In the genomic region with DNA sequence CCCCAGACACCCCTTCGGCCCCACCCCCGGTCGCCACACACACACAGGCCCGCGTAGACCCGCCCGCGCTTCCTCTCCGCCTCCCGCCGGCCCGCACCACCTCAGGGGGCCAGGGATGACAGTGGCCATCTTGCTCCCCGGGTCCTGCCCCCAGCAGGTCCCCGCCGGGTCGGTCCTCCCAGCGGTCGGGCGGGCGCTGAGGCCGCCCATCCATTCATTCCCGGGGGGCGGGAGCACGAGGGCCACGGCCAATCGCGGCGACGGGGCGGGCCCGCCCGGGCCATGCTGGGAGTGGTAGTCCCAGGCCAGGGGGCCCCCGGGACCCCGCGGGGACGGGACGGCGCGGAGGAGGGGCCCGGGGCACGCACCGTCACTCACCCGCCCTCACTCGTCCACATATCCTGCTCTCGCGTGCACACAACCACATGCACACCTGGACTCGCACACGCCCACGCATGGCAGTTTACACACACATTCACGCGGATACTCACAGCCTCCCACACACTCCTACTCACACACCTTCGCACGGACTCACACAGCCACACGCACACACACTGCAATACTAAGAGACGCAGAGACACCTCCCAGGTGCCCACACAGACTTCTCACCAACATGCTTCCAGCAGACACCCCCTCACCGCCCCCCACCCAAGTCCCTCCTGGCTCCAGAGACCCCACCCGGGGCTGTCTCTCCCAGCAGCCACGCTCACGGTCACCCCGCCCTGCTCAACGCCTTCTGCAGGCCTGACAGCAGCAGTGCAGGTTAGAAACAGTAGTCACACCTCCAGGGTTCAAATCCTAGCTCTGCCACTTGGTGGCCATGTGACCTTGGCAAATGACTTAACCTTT, we compare ENCODE assay signal across 1 cellular context.
TF ChIP-seq lines count a peak whose summit lies in the region.

TSS of gene DPF1 (minus strand) at position 209 of the 849 bp plus-strand sequence. CDS start at position 129, 80 bp downstream.

TF ChIP-seq in HEK293, 187 proteins besides CTCF, POLR2A, EP300 and RAD21 (continued from another document and continues in another):
- no peak for TF ChIP-seq ZNF513 (tag by site-specific recombination; IDR thresholded peaks at IDR 0.05)
- peak; percentile 61; the same call in 1 of the 2 replicates for TF ChIP-seq ZBTB1 (tag by site-specific recombination; IDR thresholded peaks at IDR 0.05)
- TF ChIP-seq ZNF24 (tag by site-specific recombination; IDR thresholded peaks at IDR 0.05): peak; percentile 98
- peak; percentile 78 for TF ChIP-seq ZNF266 (tag by site-specific recombination; IDR thresholded peaks at IDR 0.05; ENCODE audit: low read depth)
- TF ChIP-seq ZNF426 (tag by site-specific recombination; IDR thresholded peaks at IDR 0.05): no peak
- TF ChIP-seq RBAK (tag by site-specific recombination; IDR thresholded peaks at IDR 0.05): peak; percentile 66; the same call in 1 of the 2 replicates
- TF ChIP-seq ZBTB26 (tag by site-specific recombination; optimal IDR thresholded peaks at IDR 0.05): peak; percentile 100
- no peak for TF ChIP-seq ZNF248 (tag by site-specific recombination; IDR thresholded peaks at IDR 0.05)
- peak; percentile 100 for TF ChIP-seq EGR2 (tag by site-specific recombination; IDR thresholded peaks at IDR 0.05; ENCODE audit: low read depth)
- TF ChIP-seq ZNF529 (tag by site-specific recombination; IDR thresholded peaks at IDR 0.05; ENCODE audit: insufficient replicate concordance): no peak
- TF ChIP-seq ZNF521 (tag by site-specific recombination; IDR thresholded peaks at IDR 0.05): no peak
- no peak for TF ChIP-seq ZNF626 (tag by site-specific recombination; IDR thresholded peaks at IDR 0.05)
- TF ChIP-seq REST (tag by site-specific recombination; IDR thresholded peaks at IDR 0.05): peak; percentile 28; the same call in 1 of the 2 replicates
- peak; percentile 100 for TF ChIP-seq GLIS2 (tag by site-specific recombination; IDR thresholded peaks at IDR 0.05)
- TF ChIP-seq, protein P1, sequence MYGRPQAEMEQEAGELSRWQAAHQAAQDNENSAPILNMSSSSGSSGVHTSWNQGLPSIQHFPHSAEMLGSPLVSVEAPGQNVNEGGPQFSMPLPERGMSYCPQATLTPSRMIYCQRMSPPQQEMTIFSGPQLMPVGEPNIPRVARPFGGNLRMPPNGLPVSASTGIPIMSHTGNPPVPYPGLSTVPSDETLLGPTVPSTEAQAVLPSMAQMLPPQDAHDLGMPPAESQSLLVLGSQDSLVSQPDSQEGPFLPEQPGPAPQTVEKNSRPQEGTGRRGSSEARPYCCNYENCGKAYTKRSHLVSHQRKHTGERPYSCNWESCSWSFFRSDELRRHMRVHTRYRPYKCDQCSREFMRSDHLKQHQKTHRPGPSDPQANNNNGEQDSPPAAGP (tag by site-specific recombination; IDR thresholded peaks at IDR 0.05): peak; percentile 97
- TF ChIP-seq ZNF645 (tag by site-specific recombination; IDR thresholded peaks at IDR 0.05): peak; percentile 93
- no peak for TF ChIP-seq ZNF433 (tag by site-specific recombination; IDR thresholded peaks at IDR 0.05; ENCODE audit: low read depth)
- TF ChIP-seq, protein P2, sequence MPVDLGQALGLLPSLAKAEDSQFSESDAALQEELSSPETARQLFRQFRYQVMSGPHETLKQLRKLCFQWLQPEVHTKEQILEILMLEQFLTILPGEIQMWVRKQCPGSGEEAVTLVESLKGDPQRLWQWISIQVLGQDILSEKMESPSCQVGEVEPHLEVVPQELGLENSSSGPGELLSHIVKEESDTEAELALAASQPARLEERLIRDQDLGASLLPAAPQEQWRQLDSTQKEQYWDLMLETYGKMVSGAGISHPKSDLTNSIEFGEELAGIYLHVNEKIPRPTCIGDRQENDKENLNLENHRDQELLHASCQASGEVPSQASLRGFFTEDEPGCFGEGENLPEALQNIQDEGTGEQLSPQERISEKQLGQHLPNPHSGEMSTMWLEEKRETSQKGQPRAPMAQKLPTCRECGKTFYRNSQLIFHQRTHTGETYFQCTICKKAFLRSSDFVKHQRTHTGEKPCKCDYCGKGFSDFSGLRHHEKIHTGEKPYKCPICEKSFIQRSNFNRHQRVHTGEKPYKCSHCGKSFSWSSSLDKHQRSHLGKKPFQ (tag by site-specific recombination; IDR thresholded peaks at IDR 0.05): peak; percentile 98
- peak; percentile 83 for TF ChIP-seq ZBTB21 (tag by site-specific recombination; IDR thresholded peaks at IDR 0.05)
- peak; percentile 48; the same call in 1 of the 2 replicates for TF ChIP-seq ZNF10 (tag by site-specific recombination; IDR thresholded peaks at IDR 0.05)
- TF ChIP-seq ZNF785 (tag by site-specific recombination; IDR thresholded peaks at IDR 0.05): peak; percentile 100
- TF ChIP-seq ZNF530 (tag by site-specific recombination; IDR thresholded peaks at IDR 0.05; ENCODE audit: low read depth): peak; percentile 10; the same call in 1 of the 2 replicates
- peak; percentile 85; the same call in 1 of the 2 replicates for TF ChIP-seq ZFP69B (tag by site-specific recombination; IDR thresholded peaks at IDR 0.05)
- no peak for TF ChIP-seq HOXD13 (CRISPR knock-in tag; IDR thresholded peaks at IDR 0.05; ENCODE audit: borderline replicate concordance)
- TF ChIP-seq ZNF664 (tag by site-specific recombination; IDR thresholded peaks at IDR 0.05): no peak; the same call in 1 of the 2 replicates
- peak; percentile 21; the same call in 1 of the 2 replicates for TF ChIP-seq BCL11A (tag by site-specific recombination; IDR thresholded peaks at IDR 0.05; ENCODE audit: low read depth)
- peak; percentile 78 for TF ChIP-seq ZNF629 (tag by site-specific recombination; IDR thresholded peaks at IDR 0.05)
- peak; percentile 99 for TF ChIP-seq ZEB2 (tag by site-specific recombination; IDR thresholded peaks at IDR 0.05)
- TF ChIP-seq, protein P3, sequence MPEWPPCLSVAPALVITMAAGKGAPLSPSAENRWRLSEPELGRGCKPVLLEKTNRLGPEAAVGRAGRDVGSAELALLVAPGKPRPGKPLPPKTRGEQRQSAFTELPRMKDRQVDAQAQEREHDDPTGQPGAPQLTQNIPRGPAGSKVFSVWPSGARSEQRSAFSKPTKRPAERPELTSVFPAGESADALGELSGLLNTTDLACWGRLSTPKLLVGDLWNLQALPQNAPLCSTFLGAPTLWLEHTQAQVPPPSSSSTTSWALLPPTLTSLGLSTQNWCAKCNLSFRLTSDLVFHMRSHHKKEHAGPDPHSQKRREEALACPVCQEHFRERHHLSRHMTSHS (tag by site-specific recombination; IDR thresholded peaks at IDR 0.05): no peak
- TF ChIP-seq ZSCAN23 (tag by site-specific recombination; IDR thresholded peaks at IDR 0.05): peak; percentile 66; the same call in 1 of the 2 replicates
- TF ChIP-seq ZNF2 (tag by site-specific recombination; IDR thresholded peaks at IDR 0.05): peak; percentile 87
- TF ChIP-seq ZNF362 (tag by site-specific recombination; IDR thresholded peaks at IDR 0.05): no peak
- peak; percentile 91; the same call in 1 of the 2 replicates for TF ChIP-seq YY1 (tag by site-specific recombination; IDR thresholded peaks at IDR 0.05)
- TF ChIP-seq, protein P4, sequence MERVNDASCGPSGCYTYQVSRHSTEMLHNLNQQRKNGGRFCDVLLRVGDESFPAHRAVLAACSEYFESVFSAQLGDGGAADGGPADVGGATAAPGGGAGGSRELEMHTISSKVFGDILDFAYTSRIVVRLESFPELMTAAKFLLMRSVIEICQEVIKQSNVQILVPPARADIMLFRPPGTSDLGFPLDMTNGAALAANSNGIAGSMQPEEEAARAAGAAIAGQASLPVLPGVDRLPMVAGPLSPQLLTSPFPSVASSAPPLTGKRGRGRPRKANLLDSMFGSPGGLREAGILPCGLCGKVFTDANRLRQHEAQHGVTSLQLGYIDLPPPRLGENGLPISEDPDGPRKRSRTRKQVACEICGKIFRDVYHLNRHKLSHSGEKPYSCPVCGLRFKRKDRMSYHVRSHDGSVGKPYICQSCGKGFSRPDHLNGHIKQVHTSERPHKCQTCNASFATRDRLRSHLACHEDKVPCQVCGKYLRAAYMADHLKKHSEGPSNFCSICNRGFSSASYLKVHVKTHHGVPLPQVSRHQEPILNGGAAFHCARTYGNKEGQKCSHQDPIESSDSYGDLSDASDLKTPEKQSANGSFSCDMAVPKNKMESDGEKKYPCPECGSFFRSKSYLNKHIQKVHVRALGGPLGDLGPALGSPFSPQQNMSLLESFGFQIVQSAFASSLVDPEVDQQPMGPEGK (tag by site-specific recombination; IDR thresholded peaks at IDR 0.05): peak; percentile 100
- TF ChIP-seq ZNF677 (tag by site-specific recombination; IDR thresholded peaks at IDR 0.05): no peak
- TF ChIP-seq SP7 (tag by site-specific recombination; IDR thresholded peaks at IDR 0.05): peak; percentile 91
- TF ChIP-seq ZNF549 (tag by site-specific recombination; IDR thresholded peaks at IDR 0.05): no peak
- TF ChIP-seq, protein P5, sequence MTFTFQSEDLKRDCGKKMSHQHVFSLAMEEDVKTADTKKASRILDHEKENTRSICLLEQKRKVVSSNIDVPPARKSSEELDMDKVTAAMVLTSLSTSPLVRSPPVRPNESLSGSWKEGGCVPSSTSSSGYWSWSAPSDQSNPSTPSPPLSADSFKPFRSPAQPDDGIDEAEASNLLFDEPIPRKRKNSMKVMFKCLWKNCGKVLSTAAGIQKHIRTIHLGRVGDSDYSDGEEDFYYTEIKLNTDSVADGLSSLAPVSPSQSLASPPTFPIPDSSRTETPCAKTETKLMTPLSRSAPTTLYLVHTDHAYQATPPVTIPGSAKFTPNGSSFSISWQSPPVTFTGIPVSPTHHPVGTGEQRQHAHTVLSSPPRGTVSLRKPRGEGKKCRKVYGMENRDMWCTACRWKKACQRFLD (tag by site-specific recombination; IDR thresholded peaks at IDR 0.05): no peak
- no peak for TF ChIP-seq ZNF140 (tag by site-specific recombination; IDR thresholded peaks at IDR 0.05)
- TF ChIP-seq ZNF146 (tag by site-specific recombination; IDR thresholded peaks at IDR 0.05): peak; percentile 77
- no peak for TF ChIP-seq ZNF701 (tag by site-specific recombination; IDR thresholded peaks at IDR 0.05)
- TF ChIP-seq ZFP37 (tag by site-specific recombination; IDR thresholded peaks at IDR 0.05): peak; percentile 14; the same call in 1 of the 2 replicates
- no peak for TF ChIP-seq ZNF596 (tag by site-specific recombination; IDR thresholded peaks at IDR 0.05)
- peak; percentile 95 for TF ChIP-seq ZNF501 (tag by site-specific recombination; IDR thresholded peaks at IDR 0.05)
- TF ChIP-seq ZNF223 (tag by site-specific recombination; IDR thresholded peaks at IDR 0.05): peak; percentile 95
- TF ChIP-seq ZNF610 (tag by site-specific recombination; IDR thresholded peaks at IDR 0.05; ENCODE audit: borderline replicate concordance): peak; percentile 81
- peak; percentile 35; the same call in 1 of the 2 replicates for TF ChIP-seq ZNF623 (tag by site-specific recombination; IDR thresholded peaks at IDR 0.05)
